Comparison of ENCODE assay signal across 33 cellular contexts in the genomic region with DNA sequence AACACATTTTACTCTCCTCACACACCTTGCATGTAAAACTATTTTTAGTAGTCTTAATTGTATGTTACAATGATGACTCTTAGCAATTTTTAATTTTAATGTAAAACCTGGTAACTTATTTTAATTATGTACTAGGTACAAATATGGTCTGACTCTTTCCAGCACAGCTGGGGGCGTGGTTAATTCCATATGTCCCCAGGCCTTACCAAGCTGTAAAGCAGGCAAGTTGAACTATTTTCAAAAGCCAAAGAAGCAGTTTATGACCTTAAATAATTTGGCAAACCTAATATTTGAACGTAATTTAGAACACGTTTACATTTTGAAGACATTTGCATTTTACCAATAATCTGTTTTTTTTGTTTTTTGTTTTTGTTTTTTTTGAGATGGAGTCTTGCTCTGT. TPM values are rescaled to one million over a fixed set of nuclear protein-coding genes. Genes with fewer than 3 reads are reported as not detected.
"Had no signal": no experiment of that assay in that cellular context is flagged by ENCODE, and none has a peak within 500 bp of the region (broad histone marks: within the 10 kb centered on the region; RNA-seq: fewer than 3 reads in every experiment).

No MANE protein-coding gene starts in this region.

- H3K4me1 ChIP-seq: ascending aorta, breast epithelium, colonic mucosa, esophagus squamous epithelium, gastroesophageal sphincter, heart right ventricle had no signal

- ATAC-seq: activated CD4-positive, alpha-beta T cell treated with anti-CD3 and anti-CD28 coated beads for 36 hours; activated CD8-positive, alpha-beta memory T cell treated with anti-CD3 and anti-CD28 coated beads, Interleukin-2, amount 10 ng/mL, durations not matched to agents 7 days and 5 days; activated CD8-positive, alpha-beta T cell treated with anti-CD3 and anti-CD28 coated beads, Interleukin-2, amount 10 ng/mL, durations not matched to agents 7 days and 5 days; effector memory CD8-positive, alpha-beta T cell; gastroesophageal sphincter; heart right ventricle had no signal

- H3K27ac ChIP-seq: ascending aorta, breast epithelium, cardiac muscle cell, colonic mucosa, dorsolateral prefrontal cortex, gastroesophageal sphincter, heart right ventricle, hepatocyte had no signal

- H3K36me3 ChIP-seq: ascending aorta, breast epithelium, cardiac muscle cell, colonic mucosa, esophagus squamous epithelium, gastroesophageal sphincter, heart right ventricle had no signal

- H2AFZ ChIP-seq: hepatocyte had no signal

- H3K4me3 ChIP-seq: ascending aorta, breast epithelium, cardiac muscle cell, colonic mucosa, dorsolateral prefrontal cortex, esophagus squamous epithelium, gastroesophageal sphincter, heart right ventricle, hepatocyte had no signal

- H3K4me2 ChIP-seq: hepatocyte had no signal

- DNase-seq: activated CD4-positive, alpha-beta memory T cell treated with anti-CD3 and anti-CD28 coated beads for 36 hours; activated CD4-positive, alpha-beta T cell treated with anti-CD3 and anti-CD28 coated beads for 36 hours; activated CD4-positive, alpha-beta T cell treated with anti-CD3 and anti-CD28 coated beads, Interleukin-2, amount 10 ng/mL, durations not matched to agents 24 days and 14 days; activated CD4-positive, CD25-positive, alpha-beta regulatory T cell; activated CD4-positive, CD25-positive, alpha-beta regulatory T cell treated with anti-CD3 and anti-CD28 coated beads, Interleukin-2, amount 50 U/mL, for 72 hours; activated CD8-positive, alpha-beta memory T cell treated with anti-CD3 and anti-CD28 coated beads, Interleukin-2, amount 10 ng/mL, durations not matched to agents 7 days and 5 days; activated CD8-positive, alpha-beta memory T cell treated with anti-CD3 and anti-CD28 coated beads, Interleukin-2, amount 50 U/mL, for 4 hours; activated CD8-positive, alpha-beta T cell treated with anti-CD3 and anti-CD28 coated beads, Interleukin-2, amount 10 ng/mL, durations not matched to agents 7 days and 5 days; activated effector memory CD4-positive, alpha-beta T cell treated with anti-CD3 and anti-CD28 coated beads, Interleukin-2, amount 50 U/mL, for 16 hours; activated naive CD4-positive, alpha-beta T cell treated with anti-CD3 and anti-CD28 coated beads for 36 hours; activated naive CD8-positive, alpha-beta T cell treated with anti-CD3 and anti-CD28 coated beads, Interleukin-2, amount 10 ng/mL, durations not matched to agents 7 days and 5 days; activated T-cell treated with anti-CD3 and anti-CD28 coated beads, Interleukin-2, amount 50 U/mL, for 1 hour; activated T-cell treated with anti-CD3 and anti-CD28 coated beads, Interleukin-2, amount 50 U/mL, for 48 hours; central memory CD4-positive, alpha-beta T cell; cerebellar nuclear complex; colonic mucosa; dorsolateral prefrontal cortex; effector memory CD8-positive, alpha-beta T cell; esophagus squamous epithelium; foreskin melanocyte; heart right ventricle had no signal

- H3K79me2 ChIP-seq: hepatocyte had no signal

- H3K27me3 ChIP-seq: ascending aorta, breast epithelium, cardiac muscle cell, colonic mucosa, dorsolateral prefrontal cortex, esophagus squamous epithelium, gastroesophageal sphincter, heart right ventricle, hepatocyte had no signal

- H3K9me3 ChIP-seq: ascending aorta, breast epithelium, colonic mucosa, esophagus squamous epithelium, gastroesophageal sphincter, heart right ventricle had no signal

RNA-seq across cellular contexts. Expression of gene ACOT6, which starts 9.3 kb away (rescaled TPM):
- total RNA-seq: activated CD4-positive, alpha-beta memory T cell treated with anti-CD3 and anti-CD28 coated beads for 36 hours; activated CD4-positive, alpha-beta T cell treated with anti-CD3 and anti-CD28 coated beads, Interleukin-2, amount 10 ng/mL, durations not matched to agents 24 days and 14 days; activated CD8-positive, alpha-beta memory T cell treated with anti-CD3 and anti-CD28 coated beads for 36 hours; activated CD8-positive, alpha-beta memory T cell treated with anti-CD3 and anti-CD28 coated beads, Interleukin-2, amount 10 ng/mL, durations not matched to agents 7 days and 5 days; activated CD8-positive, alpha-beta T cell treated with anti-CD3 and anti-CD28 coated beads, Interleukin-2, amount 10 ng/mL, durations not matched to agents 7 days and 5 days; activated naive CD4-positive, alpha-beta T cell treated with anti-CD3 and anti-CD28 coated beads for 36 hours; activated naive CD8-positive, alpha-beta T cell treated with anti-CD3 and anti-CD28 coated beads, Interleukin-2, amount 10 ng/mL, durations not matched to agents 7 days and 5 days; activated T-helper 1 cell treated with anti-CD3 and anti-CD28 coated beads, Interleukin-12 subunit alpha, Interleukin-12 subunit beta, Interleukin-2, Interleukin-4 antibody, amounts not matched to agents 30 ng/mL and 10 ng/mL and 1 ng/mL, durations not matched to agents 14 hours and 24 hours and 36 hours; activated T-helper 2 cell treated with anti-CD3 and anti-CD28 coated beads, Interferon-gamma antibody, Interleukin-2, Interleukin-4, amounts not matched to agents 10 μg/mL and 5 μg/mL and 100 μg/mL, durations not matched to agents 14 hours and 24 hours and 36 hours; ascending aorta; colonic mucosa; esophagus squamous epithelium; fibroblast of lung; gastroesophageal sphincter; glomerular endothelial cell; heart right ventricle; hepatocyte had no signal
- polyA plus RNA-seq: esophagus, fibroblast of lung, heart right ventricle, hepatocyte had no signal

RNA-seq across cellular contexts. Expression of gene HEATR4, which starts 44.2 kb away (rescaled TPM):
- total RNA-seq: activated CD4-positive, alpha-beta T cell treated with anti-CD3 and anti-CD28 coated beads, Interleukin-2, amount 10 ng/mL, durations not matched to agents 24 days and 14 days; activated CD8-positive, alpha-beta memory T cell treated with anti-CD3 and anti-CD28 coated beads for 36 hours; activated CD8-positive, alpha-beta memory T cell treated with anti-CD3 and anti-CD28 coated beads, Interleukin-2, amount 10 ng/mL, durations not matched to agents 7 days and 5 days; activated CD8-positive, alpha-beta T cell treated with anti-CD3 and anti-CD28 coated beads, Interleukin-2, amount 10 ng/mL, durations not matched to agents 7 days and 5 days; activated naive CD4-positive, alpha-beta T cell treated with anti-CD3 and anti-CD28 coated beads for 36 hours; activated naive CD8-positive, alpha-beta T cell treated with anti-CD3 and anti-CD28 coated beads, Interleukin-2, amount 10 ng/mL, durations not matched to agents 7 days and 5 days; activated T-helper 2 cell treated with anti-CD3 and anti-CD28 coated beads, Interferon-gamma antibody, Interleukin-2, Interleukin-4, amounts not matched to agents 10 μg/mL and 5 μg/mL and 100 μg/mL, durations not matched to agents 14 hours and 24 hours and 36 hours; ascending aorta; fibroblast of villous mesenchyme; glomerular endothelial cell had no signal
